In the genomic region with DNA sequence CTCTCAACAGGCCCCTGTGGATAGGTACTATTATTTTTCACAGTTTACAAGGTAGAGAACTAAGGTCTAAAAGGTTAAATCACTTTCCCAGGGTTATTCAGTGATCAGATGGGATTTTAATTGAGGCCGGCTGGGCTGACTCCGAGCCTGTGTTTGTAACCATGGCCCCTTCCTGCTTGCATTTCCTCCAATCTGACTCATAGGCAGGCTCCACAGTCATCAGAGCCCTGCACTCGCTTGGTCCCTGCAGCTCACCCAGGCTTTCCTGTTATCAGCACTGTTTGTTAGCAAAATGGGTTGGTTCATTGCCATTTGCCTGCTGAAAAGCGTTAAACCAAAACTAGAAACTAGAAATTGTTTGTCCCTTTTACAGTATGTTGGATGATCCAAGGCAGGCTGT, we compare ENCODE assay signal across 1 cellular context.
TF ChIP-seq lines count a peak whose summit lies in the region.

No MANE protein-coding gene starts in this region.

TF ChIP-seq in SK-N-SH, 30 proteins besides CTCF, POLR2A, EP300 and RAD21 (continued from another document):
- TF ChIP-seq, protein P1, sequence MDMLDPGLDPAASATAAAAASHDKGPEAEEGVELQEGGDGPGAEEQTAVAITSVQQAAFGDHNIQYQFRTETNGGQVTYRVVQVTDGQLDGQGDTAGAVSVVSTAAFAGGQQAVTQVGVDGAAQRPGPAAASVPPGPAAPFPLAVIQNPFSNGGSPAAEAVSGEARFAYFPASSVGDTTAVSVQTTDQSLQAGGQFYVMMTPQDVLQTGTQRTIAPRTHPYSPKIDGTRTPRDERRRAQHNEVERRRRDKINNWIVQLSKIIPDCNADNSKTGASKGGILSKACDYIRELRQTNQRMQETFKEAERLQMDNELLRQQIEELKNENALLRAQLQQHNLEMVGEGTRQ (IDR thresholded peaks at IDR 0.05; ENCODE audit: borderline replicate concordance, low read depth, low read length): no peak
- TF ChIP-seq NFIC (IDR thresholded peaks at IDR 0.05; ENCODE audit: borderline replicate concordance): no peak
- TF ChIP-seq FOXJ3 (CRISPR knock-in tag; IDR thresholded peaks at IDR 0.05): no peak
- TF ChIP-seq, protein P2, sequence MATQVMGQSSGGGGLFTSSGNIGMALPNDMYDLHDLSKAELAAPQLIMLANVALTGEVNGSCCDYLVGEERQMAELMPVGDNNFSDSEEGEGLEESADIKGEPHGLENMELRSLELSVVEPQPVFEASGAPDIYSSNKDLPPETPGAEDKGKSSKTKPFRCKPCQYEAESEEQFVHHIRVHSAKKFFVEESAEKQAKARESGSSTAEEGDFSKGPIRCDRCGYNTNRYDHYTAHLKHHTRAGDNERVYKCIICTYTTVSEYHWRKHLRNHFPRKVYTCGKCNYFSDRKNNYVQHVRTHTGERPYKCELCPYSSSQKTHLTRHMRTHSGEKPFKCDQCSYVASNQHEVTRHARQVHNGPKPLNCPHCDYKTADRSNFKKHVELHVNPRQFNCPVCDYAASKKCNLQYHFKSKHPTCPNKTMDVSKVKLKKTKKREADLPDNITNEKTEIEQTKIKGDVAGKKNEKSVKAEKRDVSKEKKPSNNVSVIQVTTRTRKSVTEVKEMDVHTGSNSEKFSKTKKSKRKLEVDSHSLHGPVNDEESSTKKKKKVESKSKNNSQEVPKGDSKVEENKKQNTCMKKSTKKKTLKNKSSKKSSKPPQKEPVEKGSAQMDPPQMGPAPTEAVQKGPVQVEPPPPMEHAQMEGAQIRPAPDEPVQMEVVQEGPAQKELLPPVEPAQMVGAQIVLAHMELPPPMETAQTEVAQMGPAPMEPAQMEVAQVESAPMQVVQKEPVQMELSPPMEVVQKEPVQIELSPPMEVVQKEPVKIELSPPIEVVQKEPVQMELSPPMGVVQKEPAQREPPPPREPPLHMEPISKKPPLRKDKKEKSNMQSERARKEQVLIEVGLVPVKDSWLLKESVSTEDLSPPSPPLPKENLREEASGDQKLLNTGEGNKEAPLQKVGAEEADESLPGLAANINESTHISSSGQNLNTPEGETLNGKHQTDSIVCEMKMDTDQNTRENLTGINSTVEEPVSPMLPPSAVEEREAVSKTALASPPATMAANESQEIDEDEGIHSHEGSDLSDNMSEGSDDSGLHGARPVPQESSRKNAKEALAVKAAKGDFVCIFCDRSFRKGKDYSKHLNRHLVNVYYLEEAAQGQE (IDR thresholded peaks at IDR 0.05; ENCODE audit: low read depth, low read length): no peak
- TF ChIP-seq, protein P3, sequence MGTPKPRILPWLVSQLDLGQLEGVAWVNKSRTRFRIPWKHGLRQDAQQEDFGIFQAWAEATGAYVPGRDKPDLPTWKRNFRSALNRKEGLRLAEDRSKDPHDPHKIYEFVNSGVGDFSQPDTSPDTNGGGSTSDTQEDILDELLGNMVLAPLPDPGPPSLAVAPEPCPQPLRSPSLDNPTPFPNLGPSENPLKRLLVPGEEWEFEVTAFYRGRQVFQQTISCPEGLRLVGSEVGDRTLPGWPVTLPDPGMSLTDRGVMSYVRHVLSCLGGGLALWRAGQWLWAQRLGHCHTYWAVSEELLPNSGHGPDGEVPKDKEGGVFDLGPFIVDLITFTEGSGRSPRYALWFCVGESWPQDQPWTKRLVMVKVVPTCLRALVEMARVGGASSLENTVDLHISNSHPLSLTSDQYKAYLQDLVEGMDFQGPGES (IDR thresholded peaks at IDR 0.05; ENCODE audit: low read depth, low read length): no peak
- TF ChIP-seq JUND (IDR thresholded peaks at IDR 0.05): peak; percentile 38
- TF ChIP-seq, protein P4, sequence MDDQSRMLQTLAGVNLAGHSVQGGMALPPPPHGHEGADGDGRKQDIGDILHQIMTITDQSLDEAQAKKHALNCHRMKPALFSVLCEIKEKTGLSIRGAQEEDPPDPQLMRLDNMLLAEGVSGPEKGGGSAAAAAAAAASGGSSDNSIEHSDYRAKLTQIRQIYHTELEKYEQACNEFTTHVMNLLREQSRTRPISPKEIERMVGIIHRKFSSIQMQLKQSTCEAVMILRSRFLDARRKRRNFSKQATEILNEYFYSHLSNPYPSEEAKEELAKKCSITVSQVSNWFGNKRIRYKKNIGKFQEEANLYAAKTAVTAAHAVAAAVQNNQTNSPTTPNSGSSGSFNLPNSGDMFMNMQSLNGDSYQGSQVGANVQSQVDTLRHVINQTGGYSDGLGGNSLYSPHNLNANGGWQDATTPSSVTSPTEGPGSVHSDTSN (IDR thresholded peaks at IDR 0.05): no peak
- TF ChIP-seq ELF1 (IDR thresholded peaks at IDR 0.05): 0 out of 2 replicates have a peak, but pooled peaks have one; percentile 34
- no peak for TF ChIP-seq RCOR1 (IDR thresholded peaks at IDR 0.05; ENCODE audit: low read length)
- TF ChIP-seq, protein P5, sequence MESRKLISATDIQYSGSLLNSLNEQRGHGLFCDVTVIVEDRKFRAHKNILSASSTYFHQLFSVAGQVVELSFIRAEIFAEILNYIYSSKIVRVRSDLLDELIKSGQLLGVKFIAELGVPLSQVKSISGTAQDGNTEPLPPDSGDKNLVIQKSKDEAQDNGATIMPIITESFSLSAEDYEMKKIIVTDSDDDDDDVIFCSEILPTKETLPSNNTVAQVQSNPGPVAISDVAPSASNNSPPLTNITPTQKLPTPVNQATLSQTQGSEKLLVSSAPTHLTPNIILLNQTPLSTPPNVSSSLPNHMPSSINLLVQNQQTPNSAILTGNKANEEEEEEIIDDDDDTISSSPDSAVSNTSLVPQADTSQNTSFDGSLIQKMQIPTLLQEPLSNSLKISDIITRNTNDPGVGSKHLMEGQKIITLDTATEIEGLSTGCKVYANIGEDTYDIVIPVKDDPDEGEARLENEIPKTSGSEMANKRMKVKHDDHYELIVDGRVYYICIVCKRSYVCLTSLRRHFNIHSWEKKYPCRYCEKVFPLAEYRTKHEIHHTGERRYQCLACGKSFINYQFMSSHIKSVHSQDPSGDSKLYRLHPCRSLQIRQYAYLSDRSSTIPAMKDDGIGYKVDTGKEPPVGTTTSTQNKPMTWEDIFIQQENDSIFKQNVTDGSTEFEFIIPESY (IDR thresholded peaks at IDR 0.05; ENCODE audit: borderline replicate concordance, low read depth): no peak
- no peak for TF ChIP-seq TAF1 (IDR thresholded peaks at IDR 0.05; ENCODE audit: borderline replicate concordance, low read depth, low read length)
- TF ChIP-seq SIN3A (IDR thresholded peaks at IDR 0.05; ENCODE audit: borderline replicate concordance, low read depth, low read length): no peak
- no peak for TF ChIP-seq TEAD4 (IDR thresholded peaks at IDR 0.05; ENCODE audit: borderline replicate concordance, insufficient read depth)
- no peak for TF ChIP-seq MEF2A (IDR thresholded peaks at IDR 0.05; ENCODE audit: borderline replicate concordance, low read depth)
- TF ChIP-seq GATA2 (CRISPR knock-in tag; IDR thresholded peaks at IDR 0.05): no peak
- TF ChIP-seq NRF1 (IDR thresholded peaks at IDR 0.05; ENCODE audit: low read depth, low read length): no peak
